Comparison of ENCODE assay signal across 8 cellular contexts in the genomic region with DNA sequence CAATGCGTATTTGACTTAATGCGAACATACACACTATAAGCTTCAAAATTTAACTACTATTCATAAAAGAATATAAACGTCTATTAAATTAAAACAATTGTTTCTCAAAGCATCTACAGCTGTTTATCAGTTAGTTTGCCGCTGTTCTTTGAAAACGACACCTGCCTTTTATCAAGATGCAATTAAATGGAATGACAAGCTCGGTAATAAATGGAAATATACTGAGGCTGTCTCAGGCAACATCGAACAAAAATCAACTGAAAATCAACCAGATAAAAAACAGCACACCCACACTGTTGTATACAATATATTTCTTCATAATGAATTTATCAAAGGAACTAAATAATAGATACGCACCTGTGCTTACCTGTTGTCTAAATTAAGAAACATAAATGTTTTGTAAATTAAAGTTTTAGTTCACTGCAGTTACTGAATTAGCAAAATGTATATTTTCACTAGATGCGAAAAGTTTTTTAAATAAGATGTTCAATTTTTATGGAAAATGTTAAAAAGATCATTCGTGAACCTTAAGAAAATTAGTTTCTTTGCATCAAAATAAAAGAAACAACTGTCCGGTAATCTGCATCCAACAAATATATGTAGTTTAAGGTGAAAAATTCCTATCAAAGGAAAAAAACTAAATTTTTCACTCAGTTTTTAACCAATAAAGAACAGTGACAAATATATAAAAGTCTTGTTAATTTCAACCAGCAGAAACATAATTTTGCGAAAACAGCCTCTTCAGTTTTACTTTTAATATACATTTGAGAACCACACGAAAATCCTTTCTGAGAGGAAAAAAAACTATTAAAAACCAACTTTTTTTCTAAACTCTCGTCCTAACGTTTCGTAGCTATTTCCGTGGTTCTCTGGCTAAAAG.
A peak's percentile ranks its signal among the peaks of the same experiment; 100 is the strongest.
DNase-seq lines count a peak whose midpoint lies in the region; ATAC-seq, FAIRE-seq and TF ChIP-seq lines count a peak whose summit lies in the region.

No MANE protein-coding gene starts in this region.

- H3K9me3 Mint-ChIP-seq in mesothelial cell of epicardium: no peaks in the 10 kb centered on the region

- H3K4me3 Mint-ChIP-seq in mesothelial cell of epicardium: peak overlapping the region; percentile 100

- peak; percentile 23 for FAIRE-seq in A204.1 (lab: Jason Lieb, UNC)

- H3K27me3 Mint-ChIP-seq in mesothelial cell of epicardium (ENCODE audit: low read depth): no peaks in the 10 kb centered on the region

- H3K4me1 Mint-ChIP-seq in mesothelial cell of epicardium: peaks cover 23% of the 10 kb centered on the region

- ATAC-seq in GM18861 (IDR thresholded peaks at IDR 0.05; ENCODE audit: unreplicated experiment): no peak

- H3K27ac ChIP-seq in HL-60 (replicated peaks): peak overlapping the region; percentile 99

- H3K27me3 ChIP-seq in HL-60 (ENCODE audit: insufficient read depth, poor library complexity, severe bottlenecking): no peaks in the 10 kb centered on the region

- no peaks in the 10 kb centered on the region for H3K36me3 Mint-ChIP-seq in mesothelial cell of epicardium

- DNase-seq in HL-60 (ENCODE audit: low read depth in 1 of 2, low spot score in 1 of 2): no peak
- DNase-seq in astrocyte of the cerebellum (ENCODE audit: low read depth): no peak
- no peak for DNase-seq in mesothelial cell of epicardium (ENCODE audit: low spot score in 2 of 2, unreplicated experiment in 2 of 2)
- DNase-seq in ACHN: no peak
- DNase-seq in stimulated activated CD4-positive, alpha-beta T cell treated with anti-CD3 and anti-CD28 coated beads, Interleukin-4, amount 100 ng/mL, for 4 hours: no peak
- no peak for DNase-seq in NCI-H2196 treated with DMSO at 0.1 percent for 48 hours (lab: John Stamatoyannopoulos, UW; ENCODE audit: unreplicated experiment)

- H3K27ac Mint-ChIP-seq in mesothelial cell of epicardium: peak overlapping the region; percentile 85

- TF ChIP-seq CTCF in HL-60 (IDR thresholded peaks at IDR 0.05; ENCODE audit: insufficient read depth, low read length): no peak
- no peak for TF ChIP-seq CTCF in astrocyte of the cerebellum (IDR thresholded peaks at IDR 0.05; ENCODE audit: low read depth, low read length, missing control alignments)
- no peak for TF ChIP-seq CTCF in mesothelial cell of epicardium (IDR thresholded peaks at IDR 0.05; ENCODE audit: unreplicated experiment)

- in situ Hi-C loops in astrocyte of the cerebellum (cut with HindIII; ENCODE audit: low sequenced_read_pairs): no loop called here
- in situ Hi-C loops in ACHN (cut with HindIII; ENCODE audit: low pct_ligation_motif_present, low pct_unique_long_range_greater_than_20kb, low sequenced_read_pairs): no loop called here

- H3K4me3 ChIP-seq in HL-60 (replicated peaks; ENCODE audit: insufficient read depth, low read length): peak overlapping the region; percentile 67
- H3K4me3 ChIP-seq in astrocyte of the cerebellum (ENCODE audit: low read depth, low read length): peak overlapping the region; percentile 81
